In genomic region chr1:61046434-61046833, GRCh38 we compare ENCODE assay signal across 37 cellular contexts.
"Had no signal": no experiment of that assay in that cellular context is flagged by ENCODE, and none has a peak within 500 bp of the region (broad histone marks: within the 10 kb centered on the region; RNA-seq: fewer than 3 reads in every experiment).

No MANE protein-coding gene starts in this region.

- FAIRE-seq: RCC 7860 had no signal

- H2AFZ ChIP-seq: PC-9 had no signal

- ATAC-seq: activated CD8-positive, alpha-beta memory T cell treated with anti-CD3 and anti-CD28 coated beads, Interleukin-2, amount 10 ng/mL, durations not matched to agents 7 days and 5 days had no signal

- DNase-seq: activated CD4-positive, alpha-beta memory T cell treated with anti-CD3 and anti-CD28 coated beads, Interleukin-2, amount 10 ng/mL, durations not matched to agents 7 days and 5 days; activated CD4-positive, alpha-beta T cell treated with anti-CD3 and anti-CD28 coated beads for 1 hour; activated CD4-positive, alpha-beta T cell treated with anti-CD3 and anti-CD28 coated beads for 48 hours; activated CD4-positive, CD25-positive, alpha-beta regulatory T cell; activated CD8-positive, alpha-beta memory T cell treated with anti-CD3 and anti-CD28 coated beads for 24 hours; activated CD8-positive, alpha-beta memory T cell treated with anti-CD3 and anti-CD28 coated beads, Interleukin-2, amount 10 ng/mL, durations not matched to agents 7 days and 5 days; activated CD8-positive, alpha-beta memory T cell treated with anti-CD3 and anti-CD28 coated beads, Interleukin-2, amount 50 U/mL, for 48 hours; activated effector memory CD4-positive, alpha-beta T cell treated with anti-CD3 and anti-CD28 coated beads, Interleukin-2, amount 50 U/mL, for 16 hours; activated naive CD4-positive, alpha-beta T cell; activated naive CD4-positive, alpha-beta T cell treated with anti-CD3 and anti-CD28 coated beads, Interleukin-2, amount 50 U/mL, for 16 hours; activated naive CD8-positive, alpha-beta T cell treated with anti-CD3 and anti-CD28 coated beads for 36 hours; activated T-cell treated with anti-CD3 and anti-CD28 coated beads, Interleukin-2, amount 50 U/mL, for 48 hours; amniotic stem cell; aorta; central memory CD4-positive, alpha-beta T cell; Karpas-422; KBM-7; MG63; NCI-H1092 treated with DMSO at 0.1 percent for 48 hours; NCI-H1417; NCI-H146; NCI-H187; NCI-H2029 treated with DMSO at 0.1 percent for 48 hours; NCI-H2107; NCI-H2171; NCI-H510A; NCI-H526; NCI-H774; Right ventricle myocardium superior; SW 1271; T-helper 1 cell; T-helper 2 cell; T-helper 9 cell; WERI-Rb-1 had no signal

- H3K9me3 ChIP-seq: MG63 had no signal

- H3K4me3 ChIP-seq: MG63, PC-9 had no signal

- H3K36me3 ChIP-seq: MG63, WERI-Rb-1 had no signal

- H3K27ac ChIP-seq: PC-9, RWPE1, WERI-Rb-1 had no signal

- H3K4me2 ChIP-seq: PC-9 had no signal
